In genomic region chr3:53160335-53160659, GRCh38 we compare ENCODE assay signal across 9 cellular contexts.
DNase-seq lines count a peak whose midpoint lies in the region; ATAC-seq and TF ChIP-seq lines count a peak whose summit lies in the region.
"Had no signal": no experiment of that assay in that cellular context is flagged by ENCODE, and none has a peak within 500 bp of the region (broad histone marks: within the 10 kb centered on the region; RNA-seq: fewer than 3 reads in every experiment).

No MANE protein-coding gene starts in this region.

- H3K4me1 ChIP-seq in NT2/D1 (ENCODE audit: insufficient read depth, insufficient read length) = peaks cover 21% of the 10 kb centered on the region
- H3K4me1 ChIP-seq in endocrine pancreas (ENCODE audit: control insufficient read depth, insufficient read depth, low read length) = peaks cover 3% of the 10 kb centered on the region
- H3K4me1 ChIP-seq in neuron (ENCODE audit: insufficient read depth, low read length) = peaks cover 9% of the 10 kb centered on the region

- H3K9me3 ChIP-seq in NT2/D1 (ENCODE audit: insufficient read depth, low read length) (no peaks in the 10 kb centered on the region), endocrine pancreas (ENCODE audit: control insufficient read depth, low read length) (no peaks in the 10 kb centered on the region), neuron (ENCODE audit: low read length) (no peaks in the 10 kb centered on the region)

- DNase-seq in NT2/D1 (ENCODE audit: low read depth, low spot score) (no peak), NCI-H526 (lab: John Stamatoyannopoulos, UW) (no peak), NCI-H1092 treated with DMSO at 0.1 percent for 48 hours (lab: John Stamatoyannopoulos, UW) (no peak)
- DNase-seq in effector CD8-positive, alpha-beta T cell (lab: John Stamatoyannopoulos, UW) = no peak
- DNase-seq: NCI-H2081 treated with DMSO at 0.1 percent for 48 hours had no signal

- H2AFZ ChIP-seq in neuron (ENCODE audit: low read depth, low read length) = no peak overlapping the region

- no peaks in the 10 kb centered on the region for H3K27me3 ChIP-seq in NT2/D1 (ENCODE audit: insufficient read depth, insufficient read length)
- no peaks in the 10 kb centered on the region for H3K27me3 ChIP-seq in endocrine pancreas (ENCODE audit: control insufficient read depth, insufficient read depth, low read length)
- H3K27me3 ChIP-seq in neuron (ENCODE audit: insufficient read depth, low read length) = peaks cover 73% of the 10 kb centered on the region

- peak overlapping the region; percentile 77 for H3K9ac ChIP-seq in NT2/D1 (ENCODE audit: insufficient read length, low read depth)
- H3K9ac ChIP-seq in endocrine pancreas (ENCODE audit: control insufficient read depth, insufficient read depth, low read length) = peak overlapping the region; percentile 62

- H3K36me3 ChIP-seq in NT2/D1 (ENCODE audit: insufficient read depth, insufficient read length, low read length) (peaks cover 4% of the 10 kb centered on the region), endocrine pancreas (ENCODE audit: control insufficient read depth, insufficient read depth, low read length) (no peaks in the 10 kb centered on the region), neuron (ENCODE audit: insufficient read depth, low read length) (no peaks in the 10 kb centered on the region)

- no peak for ATAC-seq in HG03139 (IDR thresholded peaks at IDR 0.05; ENCODE audit: unreplicated experiment)

- peak overlapping the region; percentile 94 for H3K27ac ChIP-seq in C4-2B

- H3K4me3 ChIP-seq in NT2/D1 (ENCODE audit: insufficient read length, low read depth) (peak overlapping the region; percentile 49), endocrine pancreas (ENCODE audit: control insufficient read depth, insufficient read depth, low read length) (no peak overlapping the region), neuron (ENCODE audit: low read length) (peak overlapping the region; percentile 41)

- no peak for TF ChIP-seq CTCF in C4-2B (conservative IDR thresholded peaks at IDR 0.05)
